In the genomic region with DNA sequence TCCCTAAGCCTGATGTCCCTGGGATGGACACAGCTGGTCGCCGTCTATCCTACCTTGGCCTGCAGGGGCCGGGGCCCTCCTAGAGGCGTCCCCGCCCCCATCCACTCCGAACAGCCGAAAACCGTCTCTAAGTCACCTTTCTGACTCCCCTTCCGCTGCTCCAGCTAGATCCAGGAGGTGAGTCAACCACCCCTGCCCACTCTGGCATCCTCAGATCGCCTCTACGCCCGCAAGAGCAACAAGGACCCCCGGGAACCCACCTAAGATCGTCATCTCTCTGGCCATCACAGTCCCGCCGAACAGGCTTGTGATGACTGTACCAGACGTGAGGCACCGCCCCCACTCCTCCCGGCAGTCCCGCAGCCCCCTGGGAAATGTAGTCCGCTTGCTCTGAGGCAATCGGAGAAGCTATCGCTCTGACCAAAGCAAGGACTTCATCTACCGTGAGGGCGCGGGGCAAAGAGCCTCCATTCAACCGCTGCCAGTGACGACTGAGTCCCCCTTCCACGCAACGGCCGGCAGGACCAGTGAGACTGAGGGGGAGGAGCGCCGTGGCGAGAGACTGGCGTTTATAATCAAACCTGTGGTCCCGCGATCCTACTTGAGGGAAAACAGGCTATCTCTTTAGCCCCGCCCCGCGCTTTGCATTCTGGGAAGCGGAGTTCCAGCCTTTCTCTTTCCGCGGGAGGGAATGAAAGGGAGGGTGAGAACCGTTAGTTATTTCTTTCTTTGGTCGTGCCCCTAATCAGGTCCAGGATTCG, we compare ENCODE assay signal across 8 cellular contexts. TPM values are rescaled to one million over a fixed set of nuclear protein-coding genes. Genes with fewer than 3 reads are reported as not detected.
DNase-seq lines count a peak whose midpoint lies in the region; ATAC-seq and TF ChIP-seq lines count a peak whose summit lies in the region.

A gene with protein sequence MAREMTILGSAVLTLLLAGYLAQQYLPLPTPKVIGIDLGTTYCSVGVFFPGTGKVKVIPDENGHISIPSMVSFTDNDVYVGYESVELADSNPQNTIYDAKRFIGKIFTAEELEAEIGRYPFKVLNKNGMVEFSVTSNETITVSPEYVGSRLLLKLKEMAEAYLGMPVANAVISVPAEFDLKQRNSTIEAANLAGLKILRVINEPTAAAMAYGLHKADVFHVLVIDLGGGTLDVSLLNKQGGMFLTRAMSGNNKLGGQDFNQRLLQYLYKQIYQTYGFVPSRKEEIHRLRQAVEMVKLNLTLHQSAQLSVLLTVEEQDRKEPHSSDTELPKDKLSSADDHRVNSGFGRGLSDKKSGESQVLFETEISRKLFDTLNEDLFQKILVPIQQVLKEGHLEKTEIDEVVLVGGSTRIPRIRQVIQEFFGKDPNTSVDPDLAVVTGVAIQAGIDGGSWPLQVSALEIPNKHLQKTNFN (minus strand): TSS at position 312 of the 761 bp plus-strand sequence. CDS start 27 bp downstream, at position 285.

- peak within 1 kb of the TSS; percentile 100 for H3K27ac Mint-ChIP-seq in progenitor cell of endocrine pancreas

- no peaks in the 10 kb centered on the region for H3K9me3 ChIP-seq in left ventricle myocardium inferior (replicated peaks)

- in situ Hi-C loops in GM13977 (cut with MboI; ENCODE audit: low pct_unique_long_range_greater_than_20kb, low sequenced_read_pairs, unreplicated experiment) = no loop called here

- no peaks in the 10 kb centered on the region for H3K9me3 Mint-ChIP-seq in progenitor cell of endocrine pancreas (ENCODE audit: low read depth)

- peak; percentile 96 for ATAC-seq in HG02884 (IDR thresholded peaks at IDR 0.05; ENCODE audit: unreplicated experiment)

- peaks cover 15% of the 10 kb centered on the region for H3K36me3 ChIP-seq in left ventricle myocardium inferior

- H3K4me1 Mint-ChIP-seq in progenitor cell of endocrine pancreas (ENCODE audit: low read depth) = peaks cover 22% of the 10 kb centered on the region

- peak; percentile 91 for DNase-seq in GM13977 (ENCODE audit: low spot score)
- DNase-seq in NCI-H1694 (lab: John Stamatoyannopoulos, UW) = peak; percentile 100
- DNase-seq in T-helper 2 cell = peak; percentile 91 to 100 (median 98)
- peak; percentile 100 for DNase-seq in left ventricle myocardium inferior
- peak; percentile 97 for DNase-seq in progenitor cell of endocrine pancreas (ENCODE audit: low spot score, unreplicated experiment)
- peak; percentile 100 for DNase-seq in ureter (ENCODE audit: low spot score)

- intact Hi-C loops in left ventricle myocardium inferior (cut with micrococcal nuclease) = no loop called here

- peak within 1 kb of the TSS; percentile 89 for H3K4me3 ChIP-seq in left ventricle myocardium inferior

- peaks cover 4% of the 10 kb centered on the region for H3K36me3 Mint-ChIP-seq in progenitor cell of endocrine pancreas (ENCODE audit: insufficient read depth)

- no peaks in the 10 kb centered on the region for H3K27me3 Mint-ChIP-seq in progenitor cell of endocrine pancreas

- H3K4me3 Mint-ChIP-seq in progenitor cell of endocrine pancreas (ENCODE audit: low read depth) = peak within 1 kb of the TSS; percentile 98

- peaks cover 49% of the 10 kb centered on the region for H3K4me1 ChIP-seq in left ventricle myocardium inferior

- H3K27me3 ChIP-seq in left ventricle myocardium inferior (ENCODE audit: low read depth) = no peaks in the 10 kb centered on the region

- TF ChIP-seq CTCF in GM13977 (IDR thresholded peaks at IDR 0.05; ENCODE audit: extremely low read depth, insufficient read depth, missing control alignments) = no peak
- no peak for TF ChIP-seq CTCF in left ventricle myocardium inferior (IDR thresholded peaks at IDR 0.05; ENCODE audit: borderline replicate concordance)
- peak; percentile 30 for TF ChIP-seq CTCF in progenitor cell of endocrine pancreas (IDR thresholded peaks at IDR 0.05; ENCODE audit: unreplicated experiment)

- H3K27ac ChIP-seq in angular gyrus (ENCODE audit: low read depth, low read length) (peak within 1 kb of the TSS; percentile 95), left ventricle myocardium inferior (replicated peaks) (peak within 1 kb of the TSS; percentile 91)

RNA-seq across cellular contexts. Expression of the gene that starts here (rescaled TPM):
- total RNA-seq in left ventricle myocardium inferior (14.6 TPM), progenitor cell of endocrine pancreas (44.4 and 45.7 TPM in 2 replicates), ureter (18.2 TPM)

Comparison
In these comparisons a context has a peak if more than half of its experiments do, and no peak if none do; other contexts are left out.
1. Peak in every context shown above with its lines: DNase-seq, ATAC-seq, H3K4me3 ChIP-seq and H3K27ac ChIP-seq.